Comparison of ENCODE assay signal across 8 cellular contexts in genomic region chr12:87661770-87662402, GRCh38.
A peak's percentile ranks its signal among the peaks of the same experiment; 100 is the strongest.
DNase-seq lines count a peak whose midpoint lies in the region; ATAC-seq and TF ChIP-seq lines count a peak whose summit lies in the region.

No MANE protein-coding gene starts in this region.

- H2BK120ac ChIP-seq in trophoblast cell (ENCODE audit: insufficient read depth, low read length, poor library complexity) = no peak overlapping the region

- 100% methylated on average over 1 of the region's 5 CpGs for WGBS in trophoblast cell (ENCODE audit: extremely low coverage, insufficient coverage, insufficient read length)

- peak overlapping the region; percentile 68 for H3K27ac Mint-ChIP-seq in activated T-cell treated with anti-CD3 and anti-CD28 coated beads, Interleukin-2, amount 50 U/mL, for 72 hours
- no peak overlapping the region for H3K27ac Mint-ChIP-seq in activated naive CD8-positive, alpha-beta T cell treated with anti-CD3 and anti-CD28 coated beads, Interleukin-2, amount 50 U/mL, for 24 hours

- H4K8ac ChIP-seq in trophoblast cell (ENCODE audit: low read depth, low read length) = no peak overlapping the region

- no peak overlapping the region for H3K9ac ChIP-seq in trophoblast cell (ENCODE audit: low read length)

- H3K14ac ChIP-seq in trophoblast cell (ENCODE audit: low read length) = no peak overlapping the region

- H3K4me1 ChIP-seq in osteoblast (ENCODE audit: insufficient read depth, low read length) (no peaks in the 10 kb centered on the region), trophoblast cell (ENCODE audit: control insufficient read depth in 1 of 2, insufficient read depth in 2 of 2, low read length in 2 of 2) (no peaks in the 10 kb centered on the region)

- H3K36me3 Mint-ChIP-seq in activated T-cell treated with anti-CD3 and anti-CD28 coated beads, Interleukin-2, amount 50 U/mL, for 72 hours (ENCODE audit: insufficient read depth in 2 of 2) = no peaks in the 10 kb centered on the region
- no peaks in the 10 kb centered on the region for H3K36me3 Mint-ChIP-seq in activated naive CD8-positive, alpha-beta T cell treated with anti-CD3 and anti-CD28 coated beads, Interleukin-2, amount 50 U/mL, for 24 hours (ENCODE audit: low read depth)

- H3K4me1 Mint-ChIP-seq in activated T-cell treated with anti-CD3 and anti-CD28 coated beads, Interleukin-2, amount 50 U/mL, for 72 hours (ENCODE audit: low read depth) = no peaks in the 10 kb centered on the region
- peaks cover 10% of the 10 kb centered on the region for H3K4me1 Mint-ChIP-seq in activated naive CD8-positive, alpha-beta T cell treated with anti-CD3 and anti-CD28 coated beads, Interleukin-2, amount 50 U/mL, for 24 hours

- H2AFZ ChIP-seq in osteoblast (ENCODE audit: low read length) (peak overlapping the region; percentile 83), trophoblast cell (ENCODE audit: insufficient read depth, low read length, poor library complexity) (no peak overlapping the region)

- H2BK5ac ChIP-seq in trophoblast cell (ENCODE audit: low read depth, low read length, poor library complexity) = no peak overlapping the region

- ATAC-seq in activated T-cell treated with anti-CD3 and anti-CD28 coated beads, Interleukin-2, amount 50 U/mL, for 72 hours (replicated peaks in 1 of 2) = peak in 1 of 2 donors; percentile 38
- ATAC-seq in HG03378 (IDR thresholded peaks at IDR 0.05; ENCODE audit: unreplicated experiment) = peak; percentile 85
- ATAC-seq in activated naive CD8-positive, alpha-beta T cell treated with anti-CD3 and anti-CD28 coated beads, Interleukin-2, amount 50 U/mL, for 24 hours = peak; percentile 43

- no peaks in the 10 kb centered on the region for H4K20me1 ChIP-seq in osteoblast (ENCODE audit: insufficient read depth, low read length)

- H3K79me2 ChIP-seq in osteoblast (ENCODE audit: insufficient read depth, low read length) = no peaks in the 10 kb centered on the region
- no peaks in the 10 kb centered on the region for H3K79me2 ChIP-seq in trophoblast cell (ENCODE audit: control insufficient read depth, insufficient read depth, low read length, poor library complexity)

- H3K9me3 Mint-ChIP-seq in activated T-cell treated with anti-CD3 and anti-CD28 coated beads, Interleukin-2, amount 50 U/mL, for 72 hours = no peaks in the 10 kb centered on the region
- no peaks in the 10 kb centered on the region for H3K9me3 Mint-ChIP-seq in activated naive CD8-positive, alpha-beta T cell treated with anti-CD3 and anti-CD28 coated beads, Interleukin-2, amount 50 U/mL, for 24 hours

- H3K4me3 ChIP-seq in osteoblast (ENCODE audit: insufficient read depth, low read length) = peak overlapping the region; percentile 57
- H3K4me3 ChIP-seq in trophoblast cell (ENCODE audit: low read depth, low read length) = no peak overlapping the region

- H4K91ac ChIP-seq in trophoblast cell (ENCODE audit: low read depth, low read length) = no peak overlapping the region

- no peaks in the 10 kb centered on the region for H3K27me3 ChIP-seq in osteoblast (ENCODE audit: insufficient read depth, low read length)
- H3K27me3 ChIP-seq in trophoblast cell (ENCODE audit: insufficient read depth, low read length) = no peaks in the 10 kb centered on the region

- H3K27me3 Mint-ChIP-seq in activated T-cell treated with anti-CD3 and anti-CD28 coated beads, Interleukin-2, amount 50 U/mL, for 72 hours (ENCODE audit: low read depth) = no peaks in the 10 kb centered on the region
- no peaks in the 10 kb centered on the region for H3K27me3 Mint-ChIP-seq in activated naive CD8-positive, alpha-beta T cell treated with anti-CD3 and anti-CD28 coated beads, Interleukin-2, amount 50 U/mL, for 24 hours

- H3K36me3 ChIP-seq in osteoblast (ENCODE audit: insufficient read depth, low read length) (no peaks in the 10 kb centered on the region), trophoblast cell (ENCODE audit: control insufficient read depth in 1 of 2, insufficient read depth in 2 of 2, low read length in 2 of 2) (no peaks in the 10 kb centered on the region)

- no peak overlapping the region for H3K23ac ChIP-seq in trophoblast cell (ENCODE audit: low read length)

- no peak overlapping the region for H4K12ac ChIP-seq in trophoblast cell (ENCODE audit: low read depth, low read length)

- no peak overlapping the region for H2BK12ac ChIP-seq in trophoblast cell (ENCODE audit: low read length)

- H3K4ac ChIP-seq in trophoblast cell (ENCODE audit: low read depth, low read length) = no peak overlapping the region

- no peaks in the 10 kb centered on the region for H3K79me1 ChIP-seq in trophoblast cell (ENCODE audit: low read length)

- no peak overlapping the region for H3K27ac ChIP-seq in osteoblast (ENCODE audit: low read depth, low read length)
- no peak overlapping the region for H3K27ac ChIP-seq in trophoblast cell (ENCODE audit: low read depth, low read length)

- no peak overlapping the region for H3K18ac ChIP-seq in trophoblast cell (ENCODE audit: low read length)

- H2AK5ac ChIP-seq in trophoblast cell (ENCODE audit: low read length) = no peak overlapping the region

- H3K4me3 Mint-ChIP-seq in activated T-cell treated with anti-CD3 and anti-CD28 coated beads, Interleukin-2, amount 50 U/mL, for 72 hours = peak overlapping the region in 1 of 2 donors; percentile 56
- no peak overlapping the region for H3K4me3 Mint-ChIP-seq in activated naive CD8-positive, alpha-beta T cell treated with anti-CD3 and anti-CD28 coated beads, Interleukin-2, amount 50 U/mL, for 24 hours

- H3K4me2 ChIP-seq in osteoblast (ENCODE audit: insufficient read depth, low read length) (peak overlapping the region; percentile 68), trophoblast cell (ENCODE audit: low read length) (no peak overlapping the region)

- H3K9me3 ChIP-seq in osteoblast (ENCODE audit: low read depth, low read length) = no peaks in the 10 kb centered on the region
- no peaks in the 10 kb centered on the region for H3K9me3 ChIP-seq in trophoblast cell (ENCODE audit: insufficient read depth, low read depth, low read length)

- DNase-seq in activated T-cell treated with anti-CD3 and anti-CD28 coated beads, Interleukin-2, amount 50 U/mL, for 72 hours = no peak
- DNase-seq in activated T-cell treated with anti-CD3 and anti-CD28 coated beads, Interleukin-2, amount 50 U/mL, for 48 hours = no peak
- DNase-seq in activated naive CD8-positive, alpha-beta T cell treated with anti-CD3 and anti-CD28 coated beads, Interleukin-2, amount 50 U/mL, for 24 hours = no peak
- DNase-seq in osteoblast (ENCODE audit: insufficient read length, low spot score, missing footprints) (no peak), SHP77 (lab: John Stamatoyannopoulos, UW) (no peak), trophoblast cell (no peak), NCI-H1694 treated with DMSO at 0.1 percent for 48 hours (lab: John Stamatoyannopoulos, UW) (no peak)

- no peak for TF ChIP-seq CTCF in osteoblast (IDR thresholded peaks at IDR 0.05; ENCODE audit: extremely low read depth, low read depth, low read length)
